Comparison of ENCODE assay signal across 24 cellular contexts in genomic region chr1:3049164-3049563, GRCh38. TPM values are rescaled to one million over a fixed set of nuclear protein-coding genes. Genes with fewer than 3 reads are reported as not detected.
DNase-seq lines count a peak whose midpoint lies in the region; ATAC-seq, FAIRE-seq and TF ChIP-seq lines count a peak whose summit lies in the region.
"Had no signal": no experiment of that assay in that cellular context is flagged by ENCODE, and none has a peak within 500 bp of the region (broad histone marks: within the 10 kb centered on the region; RNA-seq: fewer than 3 reads in every experiment).

No MANE protein-coding gene starts in this region.

- H3K9me3 ChIP-seq in kidney (ENCODE audit: control insufficient read depth in 1 of 2, low read length in 2 of 2) (peaks cover 0 to 5% of the 10 kb centered on the region in 2 donors), HepG2 (ENCODE audit: low read length) (no peaks in the 10 kb centered on the region)
- H3K9me3 ChIP-seq: HAP-1 had no signal

- H3K27ac ChIP-seq in kidney (ENCODE audit: low read depth in 2 of 2, low read length in 2 of 2): no peak overlapping the region
- no peak overlapping the region for H3K27ac ChIP-seq in HepG2 (ENCODE audit: extremely low read length, insufficient read depth, low read length)
- H3K27ac ChIP-seq: BLaER1 treated with 17β-estradiol and CSF1 and Interleukin-3, amounts not matched to agents 10 nM and 100 nM; KMS-11 had no signal

- H3K4me1 ChIP-seq in kidney (ENCODE audit: control insufficient read depth in 1 of 2, insufficient read depth in 1 of 2, low read depth in 1 of 2, low read length in 2 of 2) (no peaks in the 10 kb centered on the region), HepG2 (ENCODE audit: insufficient read depth, low read length) (no peaks in the 10 kb centered on the region)
- H3K4me1 ChIP-seq: BLaER1 treated with 17β-estradiol and CSF1 and Interleukin-3, amounts not matched to agents 10 nM and 100 nM; HAP-1 had no signal

- H3K4me3 Mint-ChIP-seq in activated T-cell treated with anti-CD3 and anti-CD28 coated beads, Interleukin-2, amount 50 U/mL, for 24 hours: no peak overlapping the region
- H3K4me3 Mint-ChIP-seq: CD8-positive, alpha-beta T cell had no signal

- no peak for TF ChIP-seq POLR2A in HepG2 (IDR thresholded peaks at IDR 0.05; ENCODE audit: insufficient read depth in 1 of 2, low read depth in 2 of 2, low read length in 2 of 2)

- no peak overlapping the region for H3K27ac Mint-ChIP-seq in activated T-cell treated with anti-CD3 and anti-CD28 coated beads, Interleukin-2, amount 50 U/mL, for 24 hours
- H3K27ac Mint-ChIP-seq: CD8-positive, alpha-beta T cell had no signal

- H3K9ac ChIP-seq in kidney (ENCODE audit: low read length in 2 of 2) (no peak overlapping the region), HepG2 (ENCODE audit: insufficient read depth, low read depth, low read length) (no peak overlapping the region)
- H3K9ac ChIP-seq: BLaER1 treated with 17β-estradiol and CSF1 and Interleukin-3, amounts not matched to agents 10 nM and 100 nM; KMS-11 had no signal

- BruUV-seq in HepG2 (replicated peaks; lab: Mats Ljungman, UMichigan): no TSS peak

- WGBS in HepG2 (ENCODE audit: low lambda C conversion rate): 8% methylated on average over 4 of the region's 7 CpGs

- H3K9me3 Mint-ChIP-seq in activated T-cell treated with anti-CD3 and anti-CD28 coated beads, Interleukin-2, amount 50 U/mL, for 24 hours: no peaks in the 10 kb centered on the region
- H3K9me3 Mint-ChIP-seq: CD8-positive, alpha-beta T cell had no signal

- H3K4me3 ChIP-seq in H7 (ENCODE audit: insufficient read depth, low read depth, low read length): no peak overlapping the region
- H3K4me3 ChIP-seq in kidney (ENCODE audit: low read length in 2 of 2): no peak overlapping the region
- H3K4me3 ChIP-seq in HepG2 (replicated peaks in 1 of 3; ENCODE audit: insufficient read depth in 1 of 3, low read depth in 2 of 3, low read length in 3 of 3): no peak overlapping the region
- H3K4me3 ChIP-seq: BLaER1 treated with 17β-estradiol and CSF1 and Interleukin-3, amounts not matched to agents 10 nM and 100 nM; GM12878; HAP-1 had no signal

- CTCF ChIA-PET in HepG2 (lab: Yijun Ruan, JAX; ENCODE audit: low intra/inter-chr PET ratio, low total read pairs): no interaction called here

- no peak overlapping the region for H3K4me2 ChIP-seq in HepG2 (ENCODE audit: low read depth, low read length)
- H3K4me2 ChIP-seq: BLaER1 treated with 17β-estradiol and CSF1 and Interleukin-3, amounts not matched to agents 10 nM and 100 nM; KMS-11 had no signal

- TF ChIP-seq RAD21 in HepG2 (CRISPR knock-in tag; IDR thresholded peaks at IDR 0.05): no peak

- H3K4me1 Mint-ChIP-seq in activated T-cell treated with anti-CD3 and anti-CD28 coated beads, Interleukin-2, amount 50 U/mL, for 24 hours (ENCODE audit: low read depth): no peaks in the 10 kb centered on the region

- no peak for TF ChIP-seq CTCF in kidney (IDR thresholded peaks at IDR 0.05; ENCODE audit: borderline replicate concordance, extremely low read depth, insufficient read depth)
- no peak for TF ChIP-seq CTCF in HepG2 (CRISPR knock-in tag; IDR thresholded peaks at IDR 0.05)

- no peak overlapping the region for H2AFZ ChIP-seq in HepG2 (ENCODE audit: low read length)

- in situ Hi-C loops in HepG2 (cut with HindIII; ENCODE audit: extremely low pct_ligation_motif_present, low pct_unique_long_range_greater_than_20kb): no loop called here

- no peaks in the 10 kb centered on the region for H4K20me1 ChIP-seq in HepG2 (ENCODE audit: insufficient read depth, low read length)
- H4K20me1 ChIP-seq: BLaER1 treated with 17β-estradiol and CSF1 and Interleukin-3, amounts not matched to agents 10 nM and 100 nM had no signal

- FAIRE-seq in kidney (lab: Jason Lieb, UNC) (no peak), HepG2 (lab: Jason Lieb, UNC) (no peak)
- FAIRE-seq: GM12878 had no signal

- H3K79me2 ChIP-seq in HepG2 (ENCODE audit: insufficient read depth, low read length): no peaks in the 10 kb centered on the region

- POLR2A ChIA-PET in HepG2 (lab: Yijun Ruan, JAX): no interaction called here

- intact Hi-C loops in kidney (cut with DNase I): no loop called here
- intact Hi-C loops in sciatic nerve (cut with DNase I): no loop called here
- intact Hi-C loops in HepG2 (cut with micrococcal nuclease; ENCODE audit: unreplicated experiment): no loop called here

- peak; percentile 2 for DNase-seq in activated T-cell treated with anti-CD3 and anti-CD28 coated beads, Interleukin-2, amount 50 U/mL, for 24 hours
- DNase-seq in activated T-cell treated with anti-CD3 and anti-CD28 coated beads for 4 hours (no peak), H7 (peak; percentile 27), kidney (peak; percentile 67), sciatic nerve (ENCODE audit: low spot score) (peak; percentile 41), HepG2 (ENCODE audit: low spot score) (no peak)
- DNase-seq in stimulated activated CD4-positive, alpha-beta T cell treated with anti-CD3 and anti-CD28 coated beads, Interleukin-1b, Interleukin-23, amount 100 ng/mL, for 48 hours: no peak
- DNase-seq: 8988T; CD8-positive, alpha-beta T cell; DND-41; IMR-90; NCI-H1105; NCI-H146; NCI-H2029; NCI-H345; NCI-H524; NCI-H774 had no signal

- H3K27me3 ChIP-seq in H7 (ENCODE audit: control insufficient read depth, insufficient read depth, low read length) (no peaks in the 10 kb centered on the region; the same call in 1 of the 2 replicates), HepG2 (ENCODE audit: control insufficient read depth in 1 of 2, insufficient read depth in 2 of 2, low read length in 2 of 2) (peaks cover 0 to 14% of the 10 kb centered on the region in 2 experiments; a peak in 2 of 5 replicates)

- H3K36me3 ChIP-seq in H7 (replicated peaks; ENCODE audit: control insufficient read depth, insufficient read depth, low read length) (no peaks in the 10 kb centered on the region), kidney (ENCODE audit: control insufficient read depth in 1 of 2, insufficient read depth in 2 of 2, low read length in 2 of 2) (no peaks in the 10 kb centered on the region), HepG2 (replicated peaks in 1 of 2; ENCODE audit: control insufficient read depth in 1 of 2, insufficient read depth in 2 of 2, low read length in 2 of 2) (no peaks in the 10 kb centered on the region)
- H3K36me3 ChIP-seq: BLaER1 treated with 17β-estradiol and CSF1 and Interleukin-3, amounts not matched to agents 10 nM and 100 nM; HAP-1 had no signal

- peaks cover 31% of the 10 kb centered on the region for H3K27me3 Mint-ChIP-seq in activated T-cell treated with anti-CD3 and anti-CD28 coated beads, Interleukin-2, amount 50 U/mL, for 24 hours

- TF ChIP-seq EP300 in HepG2 (IDR thresholded peaks at IDR 0.05; ENCODE audit: low read depth in 2 of 2, low read length in 2 of 2): no peak
- no peak for TF ChIP-seq EP300 in HepG2 (CRISPR knock-in tag; IDR thresholded peaks at IDR 0.05; ENCODE audit: borderline replicate concordance)

- no peaks in the 10 kb centered on the region for H3K36me3 Mint-ChIP-seq in activated T-cell treated with anti-CD3 and anti-CD28 coated beads, Interleukin-2, amount 50 U/mL, for 24 hours (ENCODE audit: low read depth)
- H3K36me3 Mint-ChIP-seq: CD8-positive, alpha-beta T cell had no signal

- ATAC-seq in sciatic nerve (no peak), HepG2 (no peak), HG03457 (IDR thresholded peaks at IDR 0.05; ENCODE audit: unreplicated experiment) (no peak)
- ATAC-seq: CD8-positive, alpha-beta T cell; GM12878; Panc1 had no signal

RNA-seq across cellular contexts. Expression of gene PRDM16, which starts 19.8 kb away (rescaled TPM):
- total RNA-seq in H7 (2014; rRNA removed; shearing (Covaris generic)): 0.69 and 1.1 TPM in 2 replicates
- 21.9 TPM for total RNA-seq in kidney
- 3.0 TPM for polyA plus RNA-seq in kidney (ENCODE audit: insufficient read depth, low read depth, low replicate concordance)
- 31.3 TPM for total RNA-seq in sciatic nerve
- total RNA-seq in HepG2 (2016; rRNA removed; fragmentation: Illumina TruSeq; extraction: Trizol): 0.13 and 0.15 TPM in 2 replicates
- total RNA-seq in HepG2 (2016; cell fraction: cytosol; rRNA removed; fragmentation: Illumina TruSeq; extraction: Trizol; ENCODE audit: low read depth): under 0.01 and 0.35 TPM in 2 replicates
- 0.21 and 0.24 TPM in 2 replicates for total RNA-seq in HepG2 (2016; cell fraction: insoluble cytoplasmic fraction; rRNA removed; fragmentation: Illumina TruSeq; extraction: Trizol)
- 0.19 and 0.24 TPM in 2 replicates for total RNA-seq in HepG2 (2016; cell fraction: membrane; rRNA removed; fragmentation: Illumina TruSeq; extraction: Trizol)
- total RNA-seq in HepG2 (2016; cell fraction: nucleus; rRNA removed; fragmentation: Illumina TruSeq; extraction: Trizol): 0.12 and 1.1 TPM in 2 replicates
- 0.81 and 1.5 TPM in 2 replicates for polyA plus RNA-seq in HepG2 (2011; rRNA removed)
- 0.96 and 1.0 TPM in 2 replicates for polyA plus RNA-seq in HepG2 (2011; cell fraction: cytosol; rRNA removed)
- 5.9 and 6.8 TPM in 2 replicates for polyA plus RNA-seq in HepG2 (2011; cell fraction: nucleus; rRNA removed)
- polyA plus RNA-seq in HepG2 (2012): 1.7 and 1.8 TPM in 2 replicates
- polyA plus RNA-seq in HepG2 (2016; cell fraction: cytosol; fragmentation: Illumina TruSeq; extraction: Trizol; ENCODE audit: low read depth): not detected in 2 replicates
- 0.15 and 0.46 TPM in 2 replicates for polyA plus RNA-seq in HepG2 (2016; cell fraction: insoluble cytoplasmic fraction; fragmentation: Illumina TruSeq; extraction: Trizol; ENCODE audit: low read depth)
- 0.13 TPM in 1 of 2 replicates, not detected in the other for polyA plus RNA-seq in HepG2 (2016; cell fraction: membrane; fragmentation: Illumina TruSeq; extraction: Trizol; ENCODE audit: low read depth)
- polyA plus RNA-seq in HepG2 (2016; cell fraction: nucleus; fragmentation: Illumina TruSeq; extraction: Trizol; ENCODE audit: insufficient read depth, low read depth): 0.34 and 0.47 TPM in 2 replicates
- polyA minus RNA-seq in HepG2 (2011; rRNA and poly(A)+ RNA removed; ENCODE audit: low replicate concordance): 0.40 TPM in 1 of 2 replicates, not detected in the other
- 0.79 and 1.1 TPM in 2 replicates for polyA minus RNA-seq in HepG2 (2011; cell fraction: cytosol; rRNA and poly(A)+ RNA removed)
- 2.1 and 2.4 TPM in 2 replicates for polyA minus RNA-seq in HepG2 (2011; cell fraction: nucleus; rRNA and poly(A)+ RNA removed)
- total RNA-seq: CD8-positive, alpha-beta T cell; HT1080; IMR-90 had no signal
- polyA plus RNA-seq: GM12878 had no signal

RNA-seq across cellular contexts. Expression of gene ACTRT2, which starts 27.9 kb away (rescaled TPM):
- total RNA-seq in H7 (2014; rRNA removed; shearing (Covaris generic)): 0.21 TPM in 1 of 2 replicates, not detected in the other
- total RNA-seq in kidney: not detected
- not detected for polyA plus RNA-seq in kidney (ENCODE audit: insufficient read depth, low read depth, low replicate concordance)
- total RNA-seq in sciatic nerve: not detected
- not detected in 2 replicates for total RNA-seq in HepG2 (2016; rRNA removed; fragmentation: Illumina TruSeq; extraction: Trizol)
- total RNA-seq in HepG2 (2016; cell fraction: cytosol; rRNA removed; fragmentation: Illumina TruSeq; extraction: Trizol; ENCODE audit: low read depth): not detected in 2 replicates
- not detected in 2 replicates for total RNA-seq in HepG2 (2016; cell fraction: insoluble cytoplasmic fraction; rRNA removed; fragmentation: Illumina TruSeq; extraction: Trizol)
- total RNA-seq in HepG2 (2016; cell fraction: membrane; rRNA removed; fragmentation: Illumina TruSeq; extraction: Trizol): not detected in 2 replicates
- total RNA-seq in HepG2 (2016; cell fraction: nucleus; rRNA removed; fragmentation: Illumina TruSeq; extraction: Trizol): not detected in 2 replicates
- not detected in 2 replicates for polyA plus RNA-seq in HepG2 (2011; rRNA removed)
- polyA plus RNA-seq in HepG2 (2011; cell fraction: cytosol; rRNA removed): not detected in 2 replicates
- not detected in 2 replicates for polyA plus RNA-seq in HepG2 (2011; cell fraction: nucleus; rRNA removed)
- not detected in 2 replicates for polyA plus RNA-seq in HepG2 (2012)
- polyA plus RNA-seq in HepG2 (2016; cell fraction: cytosol; fragmentation: Illumina TruSeq; extraction: Trizol; ENCODE audit: low read depth): not detected in 2 replicates
- not detected in 2 replicates for polyA plus RNA-seq in HepG2 (2016; cell fraction: insoluble cytoplasmic fraction; fragmentation: Illumina TruSeq; extraction: Trizol; ENCODE audit: low read depth)
- polyA plus RNA-seq in HepG2 (2016; cell fraction: membrane; fragmentation: Illumina TruSeq; extraction: Trizol; ENCODE audit: low read depth): not detected in 2 replicates
- polyA plus RNA-seq in HepG2 (2016; cell fraction: nucleus; fragmentation: Illumina TruSeq; extraction: Trizol; ENCODE audit: insufficient read depth, low read depth): not detected in 2 replicates
- polyA minus RNA-seq in HepG2 (2011; rRNA and poly(A)+ RNA removed; ENCODE audit: low replicate concordance): not detected in 2 replicates
- not detected in 2 replicates for polyA minus RNA-seq in HepG2 (2011; cell fraction: cytosol; rRNA and poly(A)+ RNA removed)
- not detected in 2 replicates for polyA minus RNA-seq in HepG2 (2011; cell fraction: nucleus; rRNA and poly(A)+ RNA removed)
- total RNA-seq: CD8-positive, alpha-beta T cell; GM12878; HT1080; IMR-90 had no signal
- polyA plus RNA-seq: GM12878, IMR-90 had no signal

Comparison
In these comparisons a context has a peak if more than half of its experiments do, and no peak if none do; other contexts are left out.
1. DNase-seq: peak in activated T-cell treated with anti-CD3 and anti-CD28 coated beads, Interleukin-2, amount 50 U/mL, for 24 hours (single experiment), H7 (single experiment), kidney (single experiment) and sciatic nerve (single experiment); none in activated T-cell treated with anti-CD3 and anti-CD28 coated beads for 4 hours (single experiment), stimulated activated CD4-positive, alpha-beta T cell treated with anti-CD3 and anti-CD28 coated beads, Interleukin-1b, Interleukin-23, amount 100 ng/mL, for 48 hours (single experiment) and HepG2 (single experiment).
2. RNA of gene PRDM16, which starts 19.8 kb away (total RNA-seq): 31.3 TPM in sciatic nerve (single experiment) and 21.9 TPM in kidney (single experiment); 0.69 to 1.1 TPM in H7 and under 0.01 to 1.1 TPM in HepG2; every median in the first group is over 10 times any median in the second.